Comparison of ENCODE assay signal across 19 cellular contexts in genomic region chr1:208230668-208231529, GRCh38. TPM values are rescaled to one million over a fixed set of nuclear protein-coding genes. Genes with fewer than 3 reads are reported as not detected.
DNase-seq lines count a peak whose midpoint lies in the region; ATAC-seq, FAIRE-seq and TF ChIP-seq lines count a peak whose summit lies in the region.
"Had no signal": no experiment of that assay in that cellular context is flagged by ENCODE, and none has a peak within 500 bp of the region (broad histone marks: within the 10 kb centered on the region; RNA-seq: fewer than 3 reads in every experiment).

No MANE protein-coding gene starts in this region.

- peak overlapping the region; percentile 14; the same call in 1 of the 2 replicates for H4K5ac ChIP-seq in IMR-90 (ENCODE audit: low read depth, low read length)

- no peak for TF ChIP-seq CTCF in IMR-90 (conservative IDR thresholded peaks at IDR 0.05; ENCODE audit: low read depth, low read length)
- no peak for TF ChIP-seq CTCF in astrocyte (IDR thresholded peaks at IDR 0.05; ENCODE audit: insufficient read depth, low read depth, low read length)
- TF ChIP-seq CTCF in lower lobe of right lung (IDR thresholded peaks at IDR 0.05) = no peak
- TF ChIP-seq CTCF in sigmoid colon (IDR thresholded peaks at IDR 0.05) = no peak
- TF ChIP-seq CTCF in kidney (IDR thresholded peaks at IDR 0.05; ENCODE audit: borderline replicate concordance, extremely low read depth, insufficient read depth) = no peak

- TF ChIP-seq RAD21 in IMR-90 (IDR thresholded peaks at IDR 0.05; ENCODE audit: low read length) = no peak

- peaks cover 2% of the 10 kb centered on the region for H3K9me3 Mint-ChIP-seq in astrocyte (ENCODE audit: unreplicated experiment)
- H3K9me3 Mint-ChIP-seq: IgD-negative memory B cell had no signal

- CTCF ChIA-PET in IMR-90 (lab: Yijun Ruan, JAX) = interaction anchor here (1.5 kb wide), 1 partner anchor 8 kb away, joined by 3 read pairs; no protein-coding TSS in a partner anchor

- H3K36me3 ChIP-seq in IMR-90 (ENCODE audit: control insufficient read depth, insufficient read depth, low read length) = no peaks in the 10 kb centered on the region
- no peaks in the 10 kb centered on the region for H3K36me3 ChIP-seq in astrocyte (ENCODE audit: insufficient read depth, low read length)
- H3K36me3 ChIP-seq in lower lobe of right lung = peaks cover 8% of the 10 kb centered on the region
- H3K36me3 ChIP-seq in sigmoid colon = no peaks in the 10 kb centered on the region
- no peaks in the 10 kb centered on the region for H3K36me3 ChIP-seq in kidney (ENCODE audit: control insufficient read depth in 1 of 2, insufficient read depth in 2 of 2, low read length in 2 of 2)

- intact Hi-C loops in IMR-90 (cut with micrococcal nuclease) = no loop called here
- intact Hi-C loops in lower lobe of right lung (cut with DNase I) = no loop called here
- intact Hi-C loops in sigmoid colon (cut with DNase I) = loop anchor here (10.0 kb wide), 2 partner anchors 406 to 1536 kb away; no protein-coding TSS in a partner anchor
- intact Hi-C loops in kidney (cut with DNase I) = loop anchor here (10.0 kb wide), 1 partner anchor 96 kb away; no protein-coding TSS in a partner anchor

- peak overlapping the region in 1 of 2 experiments; percentile 44; a peak in 1 of 4 replicates for H4K8ac ChIP-seq in IMR-90 (ENCODE audit: low read depth in 2 of 2, low read length in 2 of 2)

- peak overlapping the region; percentile 49 for H4K91ac ChIP-seq in IMR-90 (ENCODE audit: insufficient read depth, low read depth, low read length)

- DNase-seq in IMR-90 = no peak
- DNase-seq in astrocyte (ENCODE audit: low read depth) = no peak
- DNase-seq in lower lobe of right lung = peak; percentile 73
- DNase-seq in sigmoid colon = no peak
- no peak for DNase-seq in stimulated activated CD4-positive, alpha-beta T cell treated with anti-CD3 and anti-CD28 coated beads, Interleukin-2, amount 100 ng/mL, for 24 hours
- no peak for DNase-seq in kidney
- no peak for DNase-seq in kidney tubule cell (ENCODE audit: low spot score)
- no peak for DNase-seq in superior temporal gyrus (ENCODE audit: extremely low spot score)
- DNase-seq: activated CD8-positive, alpha-beta memory T cell treated with anti-CD3 and anti-CD28 coated beads, Interleukin-2, amount 50 U/mL, for 48 hours; anterior cingulate cortex; foreskin melanocyte; GF-D8; left ventricle myocardium superior; naive thymus-derived CD4-positive, alpha-beta T cell; retina; stimulated activated naive CD8-positive, alpha-beta T cell treated with anti-CD3 and anti-CD28 coated beads, Interleukin-15, Interleukin-2, amounts not matched to agents 100 U/mL and 50 U/mL, for 24 hours had no signal

- no peaks in the 10 kb centered on the region for H3K9me3 ChIP-seq in IMR-90 (ENCODE audit: control insufficient read depth, insufficient read depth, low read length)
- H3K9me3 ChIP-seq in astrocyte (ENCODE audit: insufficient read depth, low read depth, low read length) = no peaks in the 10 kb centered on the region
- no peaks in the 10 kb centered on the region for H3K9me3 ChIP-seq in lower lobe of right lung
- H3K9me3 ChIP-seq in sigmoid colon = no peaks in the 10 kb centered on the region
- H3K9me3 ChIP-seq in kidney (ENCODE audit: control insufficient read depth in 1 of 2, low read length in 2 of 2) = no peaks in the 10 kb centered on the region

- peaks cover 33% of the 10 kb centered on the region for H3K4me1 ChIP-seq in IMR-90 (ENCODE audit: control insufficient read depth, insufficient read depth, low read length)
- H3K4me1 ChIP-seq in astrocyte (ENCODE audit: insufficient read depth, low read length) = peaks cover 32% of the 10 kb centered on the region
- peaks cover 100% of the 10 kb centered on the region for H3K4me1 ChIP-seq in lower lobe of right lung
- peaks cover 0 to 88% (median 88%) of the 10 kb centered on the region in 4 donors for H3K4me1 ChIP-seq in sigmoid colon
- peaks cover 9 to 10% of the 10 kb centered on the region in 2 donors for H3K4me1 ChIP-seq in kidney (ENCODE audit: control insufficient read depth in 1 of 2, insufficient read depth in 1 of 2, low read depth in 1 of 2, low read length in 2 of 2)

- H3K79me2 ChIP-seq in astrocyte (ENCODE audit: insufficient read depth, low read length) = peaks cover 39% of the 10 kb centered on the region

- H3K4me3 ChIP-seq in IMR-90 (ENCODE audit: insufficient read depth, low read depth, low read length) (no peak overlapping the region), astrocyte (ENCODE audit: insufficient read depth, low read depth, low read length) (no peak overlapping the region), lower lobe of right lung (no peak overlapping the region), sigmoid colon (no peak overlapping the region), kidney (ENCODE audit: low read length in 2 of 2) (no peak overlapping the region)

- H4K20me1 ChIP-seq in IMR-90 (ENCODE audit: insufficient read depth, low read length) = no peaks in the 10 kb centered on the region
- no peaks in the 10 kb centered on the region for H4K20me1 ChIP-seq in astrocyte (ENCODE audit: insufficient read depth, low read length)

- no peak overlapping the region for H3K4me3 Mint-ChIP-seq in astrocyte (ENCODE audit: unreplicated experiment)
- H3K4me3 Mint-ChIP-seq: IgD-negative memory B cell; naive thymus-derived CD4-positive, alpha-beta T cell had no signal

- peak overlapping the region; percentile 91 for H2BK120ac ChIP-seq in IMR-90 (ENCODE audit: low read depth, low read length)

- peak overlapping the region; percentile 38; the same call in 1 of the 2 replicates for H3K27ac ChIP-seq in IMR-90 (ENCODE audit: insufficient read depth, low read length)
- no peak overlapping the region for H3K27ac ChIP-seq in astrocyte (ENCODE audit: low read depth, low read length)
- peak overlapping the region; percentile 83 for H3K27ac ChIP-seq in lower lobe of right lung
- peak overlapping the region; percentile 70 to 78 (median 76) for H3K27ac ChIP-seq in sigmoid colon
- H3K27ac ChIP-seq in kidney (ENCODE audit: low read depth in 2 of 2, low read length in 2 of 2) = no peak overlapping the region

- H3K9ac ChIP-seq in IMR-90 (ENCODE audit: low read depth, low read length) (no peak overlapping the region), astrocyte (ENCODE audit: low read length) (no peak overlapping the region), kidney (ENCODE audit: low read length in 2 of 2) (peak overlapping the region in 1 of 2 donors; percentile 19)

- peak overlapping the region; percentile 81 for H3K4ac ChIP-seq in IMR-90 (ENCODE audit: low read depth, low read length)

- H3K18ac ChIP-seq in IMR-90 (ENCODE audit: low read depth, low read length) = peak overlapping the region; percentile 28; the same call in 1 of the 2 replicates

- H3K79me1 ChIP-seq in IMR-90 (ENCODE audit: low read depth in 1 of 2, low read length in 2 of 2) = peaks cover 0 to 51% of the 10 kb centered on the region in 2 experiments; a peak in 3 of 4 replicates

- H3K14ac ChIP-seq in IMR-90 (replicated peaks; ENCODE audit: low read depth, low read length) = peak overlapping the region; percentile 55; the same call in 1 of the 2 replicates

- H3K4me1 Mint-ChIP-seq in astrocyte (ENCODE audit: low read depth, unreplicated experiment) = peaks cover 55% of the 10 kb centered on the region

- in situ Hi-C loops in IMR-90 (cut with MboI; ENCODE audit: low sequenced_read_pairs) = no loop called here

- H2BK20ac ChIP-seq in IMR-90 (ENCODE audit: low read depth, low read length) = peak overlapping the region; percentile 87

- peaks cover 16% of the 10 kb centered on the region for H3K36me3 Mint-ChIP-seq in astrocyte (ENCODE audit: low read depth, unreplicated experiment)
- H3K36me3 Mint-ChIP-seq: naive thymus-derived CD4-positive, alpha-beta T cell had no signal

- H2AFZ ChIP-seq in IMR-90 (replicated peaks; ENCODE audit: low read length, poor library complexity) (peak overlapping the region; percentile 67), astrocyte (ENCODE audit: low read depth, low read length) (no peak overlapping the region)

- H3K27ac Mint-ChIP-seq in astrocyte (ENCODE audit: unreplicated experiment) = no peak overlapping the region
- H3K27ac Mint-ChIP-seq: IgD-negative memory B cell; naive thymus-derived CD4-positive, alpha-beta T cell had no signal

- FAIRE-seq in astrocyte (lab: Jason Lieb, UNC) (no peak), kidney (lab: Jason Lieb, UNC) (no peak)
- FAIRE-seq: colon, GM12891 had no signal

- peak overlapping the region; percentile 48; the same call in 1 of the 2 replicates for H3K4me2 ChIP-seq in IMR-90 (ENCODE audit: low read depth, low read length)
- H3K4me2 ChIP-seq in astrocyte (ENCODE audit: low read length) = peak overlapping the region; percentile 46

- TF ChIP-seq POLR2A in IMR-90 (IDR thresholded peaks at IDR 0.05; ENCODE audit: low read depth, low read length) (no peak), sigmoid colon (IDR thresholded peaks at IDR 0.05) (no peak)

- WGBS in IMR-90 (ENCODE audit: extremely low coverage in 2 of 2, insufficient read length in 1 of 2), 2 experiments = 42% methylated on average over 6 of the region's 15 CpGs; no CpG with 5 or more reads in 1 of the 2 experiments
- 83 to 86% methylated on average over 15 of the region's 15 CpGs for WGBS in sigmoid colon, 2 donors

- peak overlapping the region; percentile 71 for H3K23ac ChIP-seq in IMR-90 (ENCODE audit: low read depth, low read length)

- H2AK9ac ChIP-seq in IMR-90 (replicated peaks; ENCODE audit: low read depth, low read length, poor library complexity) = peak overlapping the region; percentile 29

- peaks cover 27% of the 10 kb centered on the region for H3K9me1 ChIP-seq in IMR-90 (ENCODE audit: insufficient read depth, low read length)

- H2AK5ac ChIP-seq in IMR-90 (ENCODE audit: low read depth, low read length) = peak overlapping the region; percentile 90

- BruUV-seq in IMR-90 (replicated peaks; lab: Mats Ljungman, UMichigan) = no TSS peak

- no peak overlapping the region for H2BK5ac ChIP-seq in IMR-90 (ENCODE audit: low read depth, low read length, poor library complexity, severe bottlenecking)

- peak overlapping the region; percentile 44; the same call in 1 of the 3 replicates for H2BK15ac ChIP-seq in IMR-90 (ENCODE audit: low read depth, low read length)

- POLR2A ChIA-PET in IMR-90 (lab: Charles Lee; ENCODE audit: unreplicated experiment) = no interaction called here

- H3K27me3 ChIP-seq in IMR-90 (ENCODE audit: control insufficient read depth, insufficient read depth, low read length) = no peaks in the 10 kb centered on the region
- no peaks in the 10 kb centered on the region for H3K27me3 ChIP-seq in astrocyte (ENCODE audit: insufficient read depth, low read length)
- H3K27me3 ChIP-seq in lower lobe of right lung (ENCODE audit: low read depth) = no peaks in the 10 kb centered on the region
- H3K27me3 ChIP-seq in sigmoid colon = no peaks in the 10 kb centered on the region

- no peak for TF ChIP-seq EP300 in sigmoid colon (IDR thresholded peaks at IDR 0.05)

- no peak for ATAC-seq in IMR-90 (ENCODE audit: low read depth)
- ATAC-seq in lower lobe of right lung = peak; percentile 58 to 77
- ATAC-seq: left ventricle myocardium superior; naive thymus-derived CD4-positive, alpha-beta T cell; stimulated activated naive CD8-positive, alpha-beta T cell treated with anti-CD3 and anti-CD28 coated beads, Interleukin-15, Interleukin-2, amounts not matched to agents 100 U/mL and 50 U/mL, for 24 hours had no signal

- peaks cover 4% of the 10 kb centered on the region for H3K27me3 Mint-ChIP-seq in astrocyte (ENCODE audit: low read depth, unreplicated experiment)

- H3K56ac ChIP-seq in IMR-90 (ENCODE audit: extremely low read depth, insufficient read depth, low read length) = no peak overlapping the region

- dilution Hi-C loops in IMR-90 (cut with HindIII; ENCODE audit: low sequenced_read_pairs, unreplicated experiment) = no loop called here

RNA-seq across cellular contexts. Expression of gene PLXNA2, which starts 13.3 kb away (rescaled TPM):
- total RNA-seq in IMR-90 (2012; rRNA removed) (0.56 and 0.72 TPM in 2 replicates), astrocyte (16.3 and 17.7 TPM in 2 replicates), lower lobe of right lung (83.9 TPM), sigmoid colon (10 to 100 TPM in 2 of 4 donors, 1 to 10 TPM in 2; 5.1 to 16.1 (median 8.4) TPM), kidney (27.9 TPM)
- polyA plus RNA-seq in IMR-90 (2012; rRNA removed) (1.1 and 1.2 TPM in 2 replicates), sigmoid colon (10 to 100 TPM in 1 of 3 donors, 1 to 10 TPM in 2; 2.4 to 14.2 (median 4.9) TPM), kidney (ENCODE audit: insufficient read depth, low read depth, low replicate concordance) (2.4 TPM)
- 0.45 and 0.59 TPM in 2 replicates for polyA plus RNA-seq in IMR-90 (2012; cell fraction: cytosol; rRNA removed)
- 3.2 and 3.3 TPM in 2 replicates for polyA plus RNA-seq in IMR-90 (2012; cell fraction: nucleus; rRNA removed; ENCODE audit: low replicate concordance)
- polyA plus RNA-seq: naive thymus-derived CD4-positive, alpha-beta T cell had no signal

Comparison
In these comparisons a context has a peak if more than half of its experiments do, and no peak if none do; other contexts are left out.
1. H3K27ac ChIP-seq: peak in IMR-90 (single experiment), lower lobe of right lung (single experiment) and sigmoid colon (4 of 4); none in astrocyte (single experiment) and kidney (0 of 2).
2. intact Hi-C loops: an anchor here in sigmoid colon (10.0 kb wide) and kidney (10.0 kb wide); none called in IMR-90 and lower lobe of right lung.